8 cellular contexts compared by ENCODE assay signal in the genomic region with DNA sequence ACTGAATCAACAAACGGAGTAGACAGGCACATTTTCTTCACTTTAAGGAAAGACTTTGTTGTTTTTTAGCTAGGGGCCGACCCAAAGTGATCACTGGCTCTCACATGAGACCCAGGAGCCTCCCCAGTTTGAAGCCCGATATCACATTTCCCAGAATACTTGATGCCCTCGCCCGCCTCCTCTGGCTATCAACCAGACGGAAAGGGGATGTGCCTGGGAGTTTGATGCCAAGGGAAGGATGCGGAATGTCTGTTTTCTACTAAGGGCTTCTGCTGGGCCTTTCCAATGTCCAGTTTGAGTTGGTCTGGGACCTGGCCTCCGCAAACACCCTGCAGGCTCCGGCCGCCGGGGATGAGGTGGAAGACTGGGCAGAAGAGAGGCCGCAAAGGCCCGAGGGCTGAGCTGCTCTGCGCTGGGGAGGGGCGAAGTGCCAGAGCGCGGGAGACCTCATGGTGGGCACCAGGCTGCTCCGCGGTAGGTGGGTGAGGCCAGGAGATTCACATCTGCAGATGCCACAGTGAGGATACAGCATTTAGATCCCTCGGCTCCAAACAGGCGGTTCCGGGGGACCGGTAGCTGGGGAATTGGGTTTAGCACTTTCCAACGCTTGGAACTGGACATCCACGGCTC. TPM values are rescaled to one million over a fixed set of nuclear protein-coding genes. Genes with fewer than 3 reads are reported as not detected.
DNase-seq lines count a peak whose midpoint lies in the region; ATAC-seq and TF ChIP-seq lines count a peak whose summit lies in the region.

No MANE protein-coding gene starts in this region.

- peaks cover 11% of the 10 kb centered on the region for H3K4me1 ChIP-seq in CD4-positive, CD25-positive, alpha-beta regulatory T cell (ENCODE audit: control insufficient read depth, insufficient read depth, low read length, poor library complexity, severe bottlenecking)
- peaks cover 14% of the 10 kb centered on the region for H3K4me1 ChIP-seq in left ventricle myocardium inferior

- no peaks in the 10 kb centered on the region for H3K36me3 ChIP-seq in CD4-positive, CD25-positive, alpha-beta regulatory T cell (ENCODE audit: control insufficient read depth, insufficient read depth, low read length)
- H3K36me3 ChIP-seq in left ventricle myocardium inferior, result no peaks in the 10 kb centered on the region

- no peaks in the 10 kb centered on the region for H3K9me3 ChIP-seq in CD4-positive, CD25-positive, alpha-beta regulatory T cell (ENCODE audit: control insufficient read depth in 2 of 2, low read length in 2 of 2)
- H3K9me3 ChIP-seq in left ventricle myocardium inferior (replicated peaks), result no peaks in the 10 kb centered on the region

- no peak overlapping the region for H3K27ac ChIP-seq in CD4-positive, CD25-positive, alpha-beta regulatory T cell (ENCODE audit: insufficient read depth, low read length, poor library complexity, severe bottlenecking)
- H3K27ac ChIP-seq in left ventricle myocardium inferior (replicated peaks) (no peak overlapping the region), skin epidermis (peak overlapping the region in 9 of 21 experiments; percentile 13 to 83 (median 72))

- H3K27me3 Mint-ChIP-seq in CD4-positive, CD25-positive, alpha-beta regulatory T cell, result peaks cover 7% of the 10 kb centered on the region
- peaks cover 15% of the 10 kb centered on the region for H3K27me3 Mint-ChIP-seq in activated CD4-positive, alpha-beta memory T cell treated with anti-CD3 and anti-CD28 coated beads, Interleukin-2, amount 10 ng/mL, durations not matched to agents 7 days and 5 days

- no peaks in the 10 kb centered on the region for H3K36me3 Mint-ChIP-seq in CD4-positive, CD25-positive, alpha-beta regulatory T cell
- H3K36me3 Mint-ChIP-seq in activated CD4-positive, alpha-beta memory T cell treated with anti-CD3 and anti-CD28 coated beads, Interleukin-2, amount 10 ng/mL, durations not matched to agents 7 days and 5 days (ENCODE audit: low read depth), result no peaks in the 10 kb centered on the region

- peak overlapping the region; percentile 32 to 71 (median 67) for H3K27ac Mint-ChIP-seq in CD4-positive, CD25-positive, alpha-beta regulatory T cell
- no peak overlapping the region for H3K27ac Mint-ChIP-seq in activated CD4-positive, alpha-beta memory T cell treated with anti-CD3 and anti-CD28 coated beads, Interleukin-2, amount 10 ng/mL, durations not matched to agents 7 days and 5 days

- CTCF ChIA-PET in activated CD4-positive, alpha-beta memory T cell treated with anti-CD3 and anti-CD28 coated beads, Interleukin-2, amount 10 ng/mL, durations not matched to agents 7 days and 5 days (lab: Charles Lee), result interaction anchor here (1.2 to 1.8 kb wide), 6 partner anchors 9 to 58 kb away, joined by 3 to 8 read pairs (median 4); no protein-coding TSS in a partner anchor

- TF ChIP-seq CTCF in left ventricle myocardium inferior (IDR thresholded peaks at IDR 0.05; ENCODE audit: borderline replicate concordance), result no peak

- H3K4me3 ChIP-seq in CD4-positive, CD25-positive, alpha-beta regulatory T cell (ENCODE audit: low read depth, low read length), result peak overlapping the region; percentile 79
- H3K4me3 ChIP-seq in left ventricle myocardium inferior, result peak overlapping the region; percentile 78
- peak overlapping the region; percentile 56 to 83 (median 70) for H3K4me3 ChIP-seq in skin epidermis

- no peak for DNase-seq in CD4-positive, CD25-positive, alpha-beta regulatory T cell
- DNase-seq in activated CD4-positive, alpha-beta memory T cell treated with anti-CD3 and anti-CD28 coated beads, Interleukin-2, amount 10 ng/mL, durations not matched to agents 7 days and 5 days, result no peak
- DNase-seq in left ventricle myocardium inferior (no peak), NCI-H2196 treated with DMSO at 0.1 percent for 48 hours (lab: John Stamatoyannopoulos, UW; ENCODE audit: unreplicated experiment) (no peak)

- peaks cover 0 to 12% (median 5%) of the 10 kb centered on the region in 4 donors for H3K4me1 Mint-ChIP-seq in CD4-positive, CD25-positive, alpha-beta regulatory T cell
- peaks cover 20% of the 10 kb centered on the region for H3K4me1 Mint-ChIP-seq in activated CD4-positive, alpha-beta memory T cell treated with anti-CD3 and anti-CD28 coated beads, Interleukin-2, amount 10 ng/mL, durations not matched to agents 7 days and 5 days

- peak overlapping the region; percentile 85 to 94 (median 89) for H3K4me3 Mint-ChIP-seq in CD4-positive, CD25-positive, alpha-beta regulatory T cell
- peak overlapping the region; percentile 81 for H3K4me3 Mint-ChIP-seq in activated CD4-positive, alpha-beta memory T cell treated with anti-CD3 and anti-CD28 coated beads, Interleukin-2, amount 10 ng/mL, durations not matched to agents 7 days and 5 days

- no peaks in the 10 kb centered on the region for H3K27me3 ChIP-seq in CD4-positive, CD25-positive, alpha-beta regulatory T cell (ENCODE audit: control insufficient read depth, insufficient read depth, low read length)
- H3K27me3 ChIP-seq in left ventricle myocardium inferior (ENCODE audit: low read depth), result no peaks in the 10 kb centered on the region

- POLR2A ChIA-PET in activated CD4-positive, alpha-beta memory T cell treated with anti-CD3 and anti-CD28 coated beads, Interleukin-2, amount 10 ng/mL, durations not matched to agents 7 days and 5 days (lab: Charles Lee), result interaction anchor here (0.6 to 1.6 kb wide), 8 partner anchors 9 to 358 kb away, joined by 3 to 5 read pairs (median 4); partner anchors contain the start of gene IQGAP1

- ATAC-seq in CD4-positive, CD25-positive, alpha-beta regulatory T cell (ENCODE audit: low read depth in 2 of 2), result no peak
- ATAC-seq in HG02678 (IDR thresholded peaks at IDR 0.05; ENCODE audit: unreplicated experiment) (peak; percentile 4), HG02610 (IDR thresholded peaks at IDR 0.05; ENCODE audit: unreplicated experiment) (no peak), HG03469 (IDR thresholded peaks at IDR 0.05; ENCODE audit: unreplicated experiment) (no peak)

- H3K9me3 Mint-ChIP-seq in CD4-positive, CD25-positive, alpha-beta regulatory T cell, result no peaks in the 10 kb centered on the region
- no peaks in the 10 kb centered on the region for H3K9me3 Mint-ChIP-seq in activated CD4-positive, alpha-beta memory T cell treated with anti-CD3 and anti-CD28 coated beads, Interleukin-2, amount 10 ng/mL, durations not matched to agents 7 days and 5 days

- intact Hi-C loops in left ventricle myocardium inferior (cut with micrococcal nuclease), result no loop called here

RNA-seq across cellular contexts. Expression of gene ZNF774, which starts 0.5 kb away (rescaled TPM):
- total RNA-seq in CD4-positive, CD25-positive, alpha-beta regulatory T cell, result not detected
- not detected for polyA plus RNA-seq in CD4-positive, CD25-positive, alpha-beta regulatory T cell
- total RNA-seq in activated CD4-positive, alpha-beta memory T cell treated with anti-CD3 and anti-CD28 coated beads, Interleukin-2, amount 10 ng/mL, durations not matched to agents 7 days and 5 days, result 1 to 10 TPM in 1 of 2 experiments, under 1 TPM in 1; 0.83 to 1.0 TPM
- total RNA-seq in left ventricle myocardium inferior, result 4.7 TPM

RNA-seq across cellular contexts. Expression of gene IQGAP1, which starts 36.4 kb away (rescaled TPM):
- total RNA-seq in CD4-positive, CD25-positive, alpha-beta regulatory T cell, result 198 TPM
- 100 to 1,000 TPM in 3 of 4 donors, 10 to 100 TPM in 1; 98.2 to 147 (median 123) TPM for polyA plus RNA-seq in CD4-positive, CD25-positive, alpha-beta regulatory T cell
- 100 to 1,000 TPM; 229 to 240 TPM for total RNA-seq in activated CD4-positive, alpha-beta memory T cell treated with anti-CD3 and anti-CD28 coated beads, Interleukin-2, amount 10 ng/mL, durations not matched to agents 7 days and 5 days
- total RNA-seq in left ventricle myocardium inferior, result 39.2 TPM
